Comparison of ENCODE assay signal across 8 cellular contexts in genomic region chr18:79393626-79394401, GRCh38. TPM values are rescaled to one million over a fixed set of nuclear protein-coding genes. Genes with fewer than 3 reads are reported as not detected.
DNase-seq lines count a peak whose midpoint lies in the region; ATAC-seq and TF ChIP-seq lines count a peak whose summit lies in the region.

No MANE protein-coding gene starts in this region.

- POLR2A ChIA-PET in activated CD8-positive, alpha-beta T cell treated with anti-CD3 and anti-CD28 coated beads for 36 hours (lab: Charles Lee), result interaction anchor here (0.9 to 2.7 kb wide), 9 partner anchors 9 to 325 kb away, joined by 3 to 11 read pairs (median 5); no protein-coding TSS in a partner anchor

- H3K4me1 Mint-ChIP-seq in activated CD8-positive, alpha-beta T cell treated with anti-CD3 and anti-CD28 coated beads for 36 hours (ENCODE audit: low read depth), result peaks cover 17% of the 10 kb centered on the region

- peak overlapping the region; percentile 68 for H3K4me3 Mint-ChIP-seq in activated CD8-positive, alpha-beta T cell treated with anti-CD3 and anti-CD28 coated beads for 36 hours

- DNase-seq in NCI-H2029 (lab: John Stamatoyannopoulos, UW) (peak; percentile 37), epithelial cell of proximal tubule (ENCODE audit: low read depth) (no peak), NCI-H187 (lab: John Stamatoyannopoulos, UW) (no peak)
- peak; percentile 66 for DNase-seq in activated CD8-positive, alpha-beta T cell treated with anti-CD3 and anti-CD28 coated beads for 36 hours

- H3K79me2 ChIP-seq in ACC112 (ENCODE audit: control insufficient read depth, insufficient read depth, low read length, unreplicated experiment), result no peaks in the 10 kb centered on the region

- no peaks in the 10 kb centered on the region for H3K9me3 ChIP-seq in mesodermal cell (ENCODE audit: control insufficient read depth, low read length)
- H3K9me3 ChIP-seq in thymus (ENCODE audit: control insufficient read depth), result no peaks in the 10 kb centered on the region

- H3K4me3 ChIP-seq in ACC112 (ENCODE audit: low read depth, low read length) (peak overlapping the region; percentile 80), epithelial cell of proximal tubule (ENCODE audit: low read depth, low read length) (peak overlapping the region; percentile 56), mesodermal cell (ENCODE audit: extremely low read depth, insufficient read depth, low read length, poor library complexity, severe bottlenecking) (peak overlapping the region; percentile 38), thymus (ENCODE audit: low read length) (peak overlapping the region; percentile 54)

- CTCF ChIA-PET in activated CD8-positive, alpha-beta T cell treated with anti-CD3 and anti-CD28 coated beads for 36 hours (lab: Charles Lee), result interaction anchor here (0.6 to 2.2 kb wide), 7 partner anchors 9 to 208 kb away, joined by 3 to 22 read pairs (median 4); no protein-coding TSS in a partner anchor

- H3K36me3 Mint-ChIP-seq in activated CD8-positive, alpha-beta T cell treated with anti-CD3 and anti-CD28 coated beads for 36 hours (ENCODE audit: low read depth), result peaks cover 15% of the 10 kb centered on the region

- H3K27me3 Mint-ChIP-seq in activated CD8-positive, alpha-beta T cell treated with anti-CD3 and anti-CD28 coated beads for 36 hours, result peaks cover 15% of the 10 kb centered on the region

- ATAC-seq in GM18498 (IDR thresholded peaks at IDR 0.05; ENCODE audit: unreplicated experiment), result peak; percentile 22
- ATAC-seq in activated CD8-positive, alpha-beta T cell treated with anti-CD3 and anti-CD28 coated beads for 36 hours, result peak; percentile 12

- WGBS in mesodermal cell (ENCODE audit: insufficient coverage in 2 of 2), 2 experiments, result 0% methylated on average over 14 to 20 of the region's 67 CpGs
- WGBS in thymus, result under 1% methylated on average over 63 of the region's 67 CpGs

- H3K27ac Mint-ChIP-seq in activated CD8-positive, alpha-beta T cell treated with anti-CD3 and anti-CD28 coated beads for 36 hours, result peak overlapping the region; percentile 84

- H3K36me3 ChIP-seq in ACC112 (ENCODE audit: insufficient read depth, low read length), result no peaks in the 10 kb centered on the region
- H3K36me3 ChIP-seq in mesodermal cell (ENCODE audit: control insufficient read depth, insufficient read depth, low read length), result no peaks in the 10 kb centered on the region
- no peaks in the 10 kb centered on the region for H3K36me3 ChIP-seq in thymus (ENCODE audit: control insufficient read depth, insufficient read depth)

- intact Hi-C loops in activated CD8-positive, alpha-beta T cell treated with anti-CD3 and anti-CD28 coated beads for 36 hours (cut with micrococcal nuclease), result loop anchor here (5.0 kb wide), 1 partner anchor 248 kb away; no protein-coding TSS in a partner anchor

- peaks cover 36% of the 10 kb centered on the region for H3K27me3 ChIP-seq in ACC112 (ENCODE audit: insufficient read depth, low read length)
- H3K27me3 ChIP-seq in thymus (ENCODE audit: control insufficient read depth, insufficient read depth), result peaks cover 77% of the 10 kb centered on the region

- H3K4me1 ChIP-seq in ACC112 (ENCODE audit: control insufficient read depth, insufficient read depth, low read length, unreplicated experiment), result peaks cover 8% of the 10 kb centered on the region
- H3K4me1 ChIP-seq in mesodermal cell (ENCODE audit: control insufficient read depth, insufficient read depth, low read length, poor library complexity, severe bottlenecking), result peaks cover 16% of the 10 kb centered on the region
- H3K4me1 ChIP-seq in thymus (ENCODE audit: control insufficient read depth, insufficient read depth, low read length), result peaks cover 11% of the 10 kb centered on the region

- H3K27ac ChIP-seq in ACC112 (ENCODE audit: low read depth, low read length) (peak overlapping the region; percentile 83), mesodermal cell (ENCODE audit: low read depth, low read length, severe bottlenecking) (peak overlapping the region; percentile 91), thymus (ENCODE audit: low read depth) (peak overlapping the region; percentile 58)

- no peaks in the 10 kb centered on the region for H3K9me3 Mint-ChIP-seq in activated CD8-positive, alpha-beta T cell treated with anti-CD3 and anti-CD28 coated beads for 36 hours

- H2AFZ ChIP-seq in ACC112 (ENCODE audit: low read length, unreplicated experiment), result no peak overlapping the region

- TF ChIP-seq CTCF in activated CD8-positive, alpha-beta T cell treated with anti-CD3 and anti-CD28 coated beads for 36 hours (IDR thresholded peaks at IDR 0.05), result no peak
- TF ChIP-seq CTCF in epithelial cell of proximal tubule (conservative IDR thresholded peaks at IDR 0.05; ENCODE audit: low read depth, low read length), result no peak

RNA-seq across cellular contexts. Expression of gene NFATC1, which starts 1.9 kb away (rescaled TPM):
- total RNA-seq in activated CD8-positive, alpha-beta T cell treated with anti-CD3 and anti-CD28 coated beads for 36 hours, result 10 to 100 TPM; 97.2 to 98.3 TPM
- 0.46 and 2.1 TPM in 2 replicates for total RNA-seq in epithelial cell of proximal tubule
- 55.8 TPM for polyA plus RNA-seq in mesodermal cell (2013, experiment 1 of 2)
- 44.4 TPM for polyA plus RNA-seq in mesodermal cell (2013, experiment 2 of 2)
- polyA plus RNA-seq in thymus, result 23.8 TPM

Comparison
In these comparisons a context has a peak if more than half of its experiments do, and no peak if none do; other contexts are left out.
1. DNase-seq: peak in NCI-H2029 (single experiment) and activated CD8-positive, alpha-beta T cell treated with anti-CD3 and anti-CD28 coated beads for 36 hours (single experiment); none in epithelial cell of proximal tubule (single experiment) and NCI-H187 (0 of 2).
2. RNA of gene NFATC1, which starts 1.9 kb away (total RNA-seq): 97.2 to 98.3 TPM in activated CD8-positive, alpha-beta T cell treated with anti-CD3 and anti-CD28 coated beads for 36 hours; 0.46 to 2.1 TPM in epithelial cell of proximal tubule; every median in the first group is over 10 times any median in the second.
3. Peak in every context shown above with its lines, with median percentiles within 50 percentile points of each other: H3K27ac ChIP-seq and H3K4me3 ChIP-seq.